In genomic region chr6:21924002-21924401, GRCh38 we compare ENCODE assay signal across 1 cellular context.
TF ChIP-seq lines count a peak whose summit lies in the region.

No MANE protein-coding gene starts in this region.

TF ChIP-seq in WTC11, 78 proteins besides CTCF, POLR2A, EP300 and RAD21 (continued from another document):
- no peak for TF ChIP-seq ZSCAN18 (CRISPR knock-in tag; IDR thresholded peaks at IDR 0.05)
- no peak for TF ChIP-seq E2F5 (CRISPR knock-in tag; IDR thresholded peaks at IDR 0.05)
- TF ChIP-seq NFATC4 (CRISPR knock-in tag; IDR thresholded peaks at IDR 0.05): no peak
- no peak for TF ChIP-seq CREM (CRISPR knock-in tag; IDR thresholded peaks at IDR 0.05)
- no peak for TF ChIP-seq KAT7 (CRISPR knock-in tag; IDR thresholded peaks at IDR 0.05; ENCODE audit: borderline replicate concordance)
- no peak for TF ChIP-seq FOXP4 (CRISPR knock-in tag; IDR thresholded peaks at IDR 0.05)
- TF ChIP-seq ATF6 (CRISPR knock-in tag; IDR thresholded peaks at IDR 0.05): no peak
- no peak for TF ChIP-seq CREB1 (CRISPR knock-in tag; IDR thresholded peaks at IDR 0.05)
- no peak for TF ChIP-seq NR2C2 (CRISPR knock-in tag; IDR thresholded peaks at IDR 0.05)
